Comparison of ENCODE assay signal across 19 cellular contexts in genomic region chr2:168730391-168730790, GRCh38.
DNase-seq lines count a peak whose midpoint lies in the region; ATAC-seq and TF ChIP-seq lines count a peak whose summit lies in the region.
"Had no signal": no experiment of that assay in that cellular context is flagged by ENCODE, and none has a peak within 500 bp of the region (broad histone marks: within the 10 kb centered on the region; RNA-seq: fewer than 3 reads in every experiment).

No MANE protein-coding gene starts in this region.

- H3K36me3 ChIP-seq in A673 (ENCODE audit: insufficient read depth, low read length, poor library complexity, severe bottlenecking) (no peaks in the 10 kb centered on the region), HEK293 (ENCODE audit: control insufficient read depth in 2 of 2, insufficient read depth in 1 of 2, low read length in 2 of 2) (no peaks in the 10 kb centered on the region), vagina (no peaks in the 10 kb centered on the region), SJCRH30 (no peaks in the 10 kb centered on the region)
- H3K36me3 ChIP-seq: gastroesophageal sphincter, uterus had no signal

- DNase-seq in A673 (ENCODE audit: low spot score): peak; percentile 65
- DNase-seq in astrocyte of the hippocampus (ENCODE audit: low read depth, low spot score): peak; percentile 42
- DNase-seq in glutamatergic neuron: no peak
- DNase-seq in vagina (ENCODE audit: extremely low spot score in 2 of 2): no peak
- DNase-seq in activated T-helper 1 cell treated with anti-CD3 and anti-CD28 coated beads, Interleukin-12 subunit alpha, Interleukin-12 subunit beta, Interleukin-2, Interleukin-4 antibody, amounts not matched to agents 30 ng/mL and 10 ng/mL and 1 ng/mL, durations not matched to agents 14 hours and 24 hours and 36 hours (ENCODE audit: low spot score): no peak
- no peak for DNase-seq in SJCRH30
- DNase-seq: activated naive CD8-positive, alpha-beta T cell treated with anti-CD3 and anti-CD28 coated beads for 36 hours; CD4-positive, alpha-beta memory T cell; DND-41; NCI-H774; substantia nigra; T1000; uterus had no signal

- no peak for ATAC-seq in HG03095 (IDR thresholded peaks at IDR 0.05; ENCODE audit: unreplicated experiment)
- ATAC-seq: activated CD4-positive, CD25-positive, alpha-beta regulatory T cell treated with anti-CD3 and anti-CD28 coated beads, Interleukin-2, amount 50 U/mL, for 24 hours; activated T-helper 17 cell treated with anti-CD3 and anti-CD28 coated beads, Interleukin-2, amount 50 U/mL, for 72 hours; gastroesophageal sphincter had no signal

- H3K36me3 Mint-ChIP-seq in glutamatergic neuron (ENCODE audit: unreplicated experiment): no peaks in the 10 kb centered on the region
- peaks cover 3% of the 10 kb centered on the region for H3K36me3 Mint-ChIP-seq in activated T-helper 1 cell treated with anti-CD3 and anti-CD28 coated beads, Interleukin-12 subunit alpha, Interleukin-12 subunit beta, Interleukin-2, Interleukin-4 antibody, amounts not matched to agents 30 ng/mL and 10 ng/mL and 1 ng/mL, durations not matched to agents 14 hours and 24 hours and 36 hours (ENCODE audit: low read depth)

- H3K9me3 Mint-ChIP-seq in glutamatergic neuron (ENCODE audit: unreplicated experiment): peaks cover 2% of the 10 kb centered on the region
- H3K9me3 Mint-ChIP-seq in activated T-helper 1 cell treated with anti-CD3 and anti-CD28 coated beads, Interleukin-12 subunit alpha, Interleukin-12 subunit beta, Interleukin-2, Interleukin-4 antibody, amounts not matched to agents 30 ng/mL and 10 ng/mL and 1 ng/mL, durations not matched to agents 14 hours and 24 hours and 36 hours: no peaks in the 10 kb centered on the region
- H3K9me3 Mint-ChIP-seq: activated naive CD8-positive, alpha-beta T cell treated with anti-CD3 and anti-CD28 coated beads for 36 hours; activated T-helper 17 cell treated with anti-CD3 and anti-CD28 coated beads, Interleukin-2, amount 50 U/mL, for 72 hours had no signal

- no peak overlapping the region for H3K27ac ChIP-seq in A673 (ENCODE audit: low read depth, low read length, poor library complexity, severe bottlenecking)
- H3K27ac ChIP-seq in HEK293 (ENCODE audit: extremely low read depth, low read depth, low read length): no peak overlapping the region
- H3K27ac ChIP-seq in vagina: no peak overlapping the region
- H3K27ac ChIP-seq in SJCRH30: no peak overlapping the region
- H3K27ac ChIP-seq: gastroesophageal sphincter, SK-N-MC, uterus had no signal

- no peaks in the 10 kb centered on the region for H3K9me3 ChIP-seq in A673 (ENCODE audit: low read depth, low read length, poor library complexity, severe bottlenecking)
- no peaks in the 10 kb centered on the region for H3K9me3 ChIP-seq in HEK293 (ENCODE audit: control insufficient read depth, insufficient read depth, low read depth, low read length)
- H3K9me3 ChIP-seq in vagina: no peaks in the 10 kb centered on the region
- H3K9me3 ChIP-seq in SJCRH30 (replicated peaks): no peaks in the 10 kb centered on the region
- H3K9me3 ChIP-seq: gastroesophageal sphincter, uterus had no signal

- no peaks in the 10 kb centered on the region for H3K27me3 Mint-ChIP-seq in glutamatergic neuron (ENCODE audit: unreplicated experiment)
- no peaks in the 10 kb centered on the region for H3K27me3 Mint-ChIP-seq in activated T-helper 1 cell treated with anti-CD3 and anti-CD28 coated beads, Interleukin-12 subunit alpha, Interleukin-12 subunit beta, Interleukin-2, Interleukin-4 antibody, amounts not matched to agents 30 ng/mL and 10 ng/mL and 1 ng/mL, durations not matched to agents 14 hours and 24 hours and 36 hours (ENCODE audit: insufficient read depth)
- H3K27me3 Mint-ChIP-seq: activated naive CD8-positive, alpha-beta T cell treated with anti-CD3 and anti-CD28 coated beads for 36 hours; activated T-helper 17 cell treated with anti-CD3 and anti-CD28 coated beads, Interleukin-2, amount 50 U/mL, for 72 hours; CD4-positive, alpha-beta memory T cell had no signal

- intact Hi-C loops in A673 (cut with micrococcal nuclease; ENCODE audit: unreplicated experiment): no loop called here
- intact Hi-C loops in vagina (cut with DNase I): no loop called here
- intact Hi-C loops in activated T-helper 1 cell treated with anti-CD3 and anti-CD28 coated beads, Interleukin-12 subunit alpha, Interleukin-12 subunit beta, Interleukin-2, Interleukin-4 antibody, amounts not matched to agents 30 ng/mL and 10 ng/mL and 1 ng/mL, durations not matched to agents 14 hours and 24 hours and 36 hours (cut with micrococcal nuclease): no loop called here

- POLR2A ChIA-PET in A673 (lab: Charles Lee; ENCODE audit: low non-redundant PET) (no interaction called here), HEK293 (lab: Yijun Ruan, JAX) (no interaction called here)

- H3K27me3 ChIP-seq in A673 (replicated peaks; ENCODE audit: insufficient read depth, low read depth, low read length, poor library complexity) (no peaks in the 10 kb centered on the region), vagina (no peaks in the 10 kb centered on the region), SJCRH30 (no peaks in the 10 kb centered on the region)
- H3K27me3 ChIP-seq: gastroesophageal sphincter, uterus had no signal

- H3K4me1 Mint-ChIP-seq in glutamatergic neuron (ENCODE audit: low read depth, unreplicated experiment): peaks cover 23% of the 10 kb centered on the region
- no peaks in the 10 kb centered on the region for H3K4me1 Mint-ChIP-seq in activated T-helper 1 cell treated with anti-CD3 and anti-CD28 coated beads, Interleukin-12 subunit alpha, Interleukin-12 subunit beta, Interleukin-2, Interleukin-4 antibody, amounts not matched to agents 30 ng/mL and 10 ng/mL and 1 ng/mL, durations not matched to agents 14 hours and 24 hours and 36 hours (ENCODE audit: low read depth)
- H3K4me1 Mint-ChIP-seq: activated T-helper 17 cell treated with anti-CD3 and anti-CD28 coated beads, Interleukin-2, amount 50 U/mL, for 72 hours had no signal

- H3K4me1 ChIP-seq in A673 (ENCODE audit: insufficient read depth, low read length, poor library complexity, severe bottlenecking) (peaks cover 10% of the 10 kb centered on the region), HEK293 (ENCODE audit: control insufficient read depth, insufficient read depth, low read length) (peaks cover 8% of the 10 kb centered on the region; the same call in 1 of the 2 replicates), vagina (no peaks in the 10 kb centered on the region), SJCRH30 (no peaks in the 10 kb centered on the region)
- H3K4me1 ChIP-seq: uterus had no signal

- H3K27ac Mint-ChIP-seq in glutamatergic neuron (ENCODE audit: unreplicated experiment): peak overlapping the region; percentile 16
- no peak overlapping the region for H3K27ac Mint-ChIP-seq in activated T-helper 1 cell treated with anti-CD3 and anti-CD28 coated beads, Interleukin-12 subunit alpha, Interleukin-12 subunit beta, Interleukin-2, Interleukin-4 antibody, amounts not matched to agents 30 ng/mL and 10 ng/mL and 1 ng/mL, durations not matched to agents 14 hours and 24 hours and 36 hours
- H3K27ac Mint-ChIP-seq: activated naive CD8-positive, alpha-beta T cell treated with anti-CD3 and anti-CD28 coated beads for 36 hours; activated T-helper 17 cell treated with anti-CD3 and anti-CD28 coated beads, Interleukin-2, amount 50 U/mL, for 72 hours; CD4-positive, alpha-beta memory T cell had no signal

- BruUV-seq in A673 (replicated peaks; lab: Mats Ljungman, UMichigan): no TSS peak

- no peak overlapping the region for H3K4me3 ChIP-seq in A673 (ENCODE audit: low read depth, low read length, poor library complexity, severe bottlenecking)
- no peak overlapping the region for H3K4me3 ChIP-seq in HEK293 (ENCODE audit: low read depth, low read length)
- H3K4me3 ChIP-seq in vagina: no peak overlapping the region
- H3K4me3 ChIP-seq in SJCRH30: no peak overlapping the region
- H3K4me3 ChIP-seq: gastroesophageal sphincter, SK-N-MC, uterus had no signal

- TF ChIP-seq CTCF in A673 (conservative IDR thresholded peaks at IDR 0.05; ENCODE audit: low read depth, low read length) (no peak), HEK293 (tag by site-specific recombination; IDR thresholded peaks at IDR 0.05) (no peak), glutamatergic neuron (IDR thresholded peaks at IDR 0.05; ENCODE audit: partially characterized antibody, unreplicated experiment) (no peak), vagina (IDR thresholded peaks at IDR 0.05) (no peak)

- no peak overlapping the region for H3K4me3 Mint-ChIP-seq in glutamatergic neuron (ENCODE audit: unreplicated experiment)
- no peak overlapping the region for H3K4me3 Mint-ChIP-seq in activated T-helper 1 cell treated with anti-CD3 and anti-CD28 coated beads, Interleukin-12 subunit alpha, Interleukin-12 subunit beta, Interleukin-2, Interleukin-4 antibody, amounts not matched to agents 30 ng/mL and 10 ng/mL and 1 ng/mL, durations not matched to agents 14 hours and 24 hours and 36 hours
- H3K4me3 Mint-ChIP-seq: activated naive CD8-positive, alpha-beta T cell treated with anti-CD3 and anti-CD28 coated beads for 36 hours; activated T-helper 17 cell treated with anti-CD3 and anti-CD28 coated beads, Interleukin-2, amount 50 U/mL, for 72 hours; CD4-positive, alpha-beta memory T cell had no signal

- TF ChIP-seq POLR2A in vagina (IDR thresholded peaks at IDR 0.05): no peak

- CTCF ChIA-PET in A673 (lab: Charles Lee): no interaction called here
- CTCF ChIA-PET in HEK293 (lab: Yijun Ruan, JAX): interaction anchor here (1.2 kb wide), 1 partner anchor 384 kb away, joined by 4 read pairs; no protein-coding TSS in a partner anchor

TF ChIP-seq in HEK293, 187 proteins besides CTCF, POLR2A, EP300 and RAD21 (continues in another document):
- TF ChIP-seq ZNF138 (tag by site-specific recombination; IDR thresholded peaks at IDR 0.05; ENCODE audit: borderline replicate concordance) (no peak), ZNF391 (tag by site-specific recombination; IDR thresholded peaks at IDR 0.05; ENCODE audit: borderline replicate concordance, low read depth) (no peak), ZIC2 (tag by site-specific recombination; IDR thresholded peaks at IDR 0.05) (peak; percentile 68), ZNF549 (tag by site-specific recombination; IDR thresholded peaks at IDR 0.05) (no peak), ZNF843 (tag by site-specific recombination; IDR thresholded peaks at IDR 0.05) (no peak), HOXA7 (CRISPR knock-in tag; IDR thresholded peaks at IDR 0.05; ENCODE audit: borderline replicate concordance) (no peak), ZNF48 (tag by site-specific recombination; IDR thresholded peaks at IDR 0.05) (no peak), YY1 (tag by site-specific recombination; IDR thresholded peaks at IDR 0.05) (no peak)

Comparison
In these comparisons a context has a peak if more than half of its experiments do, and no peak if none do; other contexts are left out.
1. DNase-seq: peak in A673 (single experiment) and astrocyte of the hippocampus (single experiment); none in glutamatergic neuron (single experiment), vagina (0 of 2), activated T-helper 1 cell treated with anti-CD3 and anti-CD28 coated beads, Interleukin-12 subunit alpha, Interleukin-12 subunit beta, Interleukin-2, Interleukin-4 antibody, amounts not matched to agents 30 ng/mL and 10 ng/mL and 1 ng/mL, durations not matched to agents 14 hours and 24 hours and 36 hours (single experiment) and SJCRH30 (0 of 2).